ENCODE assay signal across 8 cellular contexts in the genomic region with DNA sequence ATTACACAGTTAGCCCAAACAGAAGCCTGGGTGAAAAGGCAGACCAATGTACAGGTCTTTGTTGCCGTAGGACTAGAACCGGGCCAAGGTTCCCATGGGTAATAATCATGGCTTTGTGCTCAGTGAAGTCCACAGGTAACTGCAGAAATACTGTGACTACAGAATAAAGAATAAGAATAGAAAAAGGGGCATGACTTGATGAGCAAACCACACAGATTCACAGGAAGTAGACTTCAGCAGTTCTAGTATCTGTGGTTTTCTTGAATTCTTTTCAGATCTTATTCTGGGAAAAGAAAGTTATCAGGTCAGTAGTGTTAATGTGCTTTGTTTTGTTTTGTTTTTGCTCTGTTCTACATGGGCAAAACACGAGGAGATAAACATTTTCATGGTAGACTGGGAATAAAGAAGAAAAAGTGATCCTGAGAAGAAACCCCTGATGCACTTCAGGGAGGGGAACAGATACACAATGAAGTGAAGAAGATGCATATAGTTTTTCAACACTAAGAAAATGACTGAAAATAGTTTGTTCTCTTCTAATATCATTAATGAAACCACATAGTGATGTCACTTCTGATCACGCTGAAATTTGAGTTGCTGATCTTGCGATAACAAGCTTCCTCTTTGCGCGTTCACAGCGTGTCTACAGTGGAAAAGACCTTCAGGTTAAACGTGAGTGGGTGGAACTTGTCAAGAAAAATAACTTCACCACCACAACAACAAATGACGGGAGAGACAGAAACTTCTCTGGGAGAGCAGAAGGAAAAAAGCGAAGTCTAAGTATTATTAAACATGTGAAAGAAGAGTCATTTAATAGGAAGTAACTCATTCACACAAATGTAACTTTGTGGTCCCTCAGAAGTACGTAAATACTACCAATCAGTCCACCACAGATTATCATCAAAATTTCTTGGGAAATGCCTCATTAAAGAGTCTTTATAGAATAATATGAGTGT.
DNase-seq lines count a peak whose midpoint lies in the region; ATAC-seq, FAIRE-seq and TF ChIP-seq lines count a peak whose summit lies in the region.

No MANE protein-coding gene starts in this region.

- peak overlapping the region; percentile 68 for H3K4me3 Mint-ChIP-seq in activated naive CD4-positive, alpha-beta T cell treated with anti-CD3 and anti-CD28 coated beads, Interleukin-2, amount 10 ng/mL, durations not matched to agents 7 days and 5 days

- H3K36me3 Mint-ChIP-seq in activated naive CD4-positive, alpha-beta T cell treated with anti-CD3 and anti-CD28 coated beads, Interleukin-2, amount 10 ng/mL, durations not matched to agents 7 days and 5 days, result peaks cover 13% of the 10 kb centered on the region

- TF ChIP-seq POLR2A in NB4 (IDR thresholded peaks at IDR 0.05; ENCODE audit: extremely low read depth, insufficient read length), result no peak

- DNase-seq in GM10266 (ENCODE audit: extremely low spot score) (peak; percentile 14), NB4 (ENCODE audit: low read depth) (peak; percentile 60), NCI-H1092 treated with DMSO at 0.1 percent for 48 hours (lab: John Stamatoyannopoulos, UW) (no peak), NCI-H345 treated with DMSO at 0.1 percent for 48 hours (lab: John Stamatoyannopoulos, UW; ENCODE audit: unreplicated experiment) (no peak), frontal cortex (ENCODE audit: low spot score in 2 of 2) (no peak)
- DNase-seq in activated naive CD4-positive, alpha-beta T cell treated with anti-CD3 and anti-CD28 coated beads, Interleukin-2, amount 10 ng/mL, durations not matched to agents 7 days and 5 days, result peak; percentile 68
- DNase-seq in stimulated activated CD8-positive, alpha-beta memory T cell treated with anti-CD3 and anti-CD28 coated beads, Interleukin-12 subunit alpha, Interleukin-12 subunit beta, amount 100 ng/mL, for 4 hours (ENCODE audit: low read depth), result peak; percentile 26

- no peaks in the 10 kb centered on the region for H3K27me3 Mint-ChIP-seq in activated naive CD4-positive, alpha-beta T cell treated with anti-CD3 and anti-CD28 coated beads, Interleukin-2, amount 10 ng/mL, durations not matched to agents 7 days and 5 days

- no peak for TF ChIP-seq CTCF in GM10266 (IDR thresholded peaks at IDR 0.05; ENCODE audit: control insufficient read depth, insufficient read depth, low read depth, missing control alignments)
- no peak for TF ChIP-seq CTCF in NB4 (IDR thresholded peaks at IDR 0.05; ENCODE audit: low read depth, low read length)

- CTCF ChIA-PET in activated naive CD4-positive, alpha-beta T cell treated with anti-CD3 and anti-CD28 coated beads, Interleukin-2, amount 10 ng/mL, durations not matched to agents 7 days and 5 days (lab: Charles Lee), result interaction anchor here (0.9 to 1.7 kb wide), 6 partner anchors 16 to 182 kb away, joined by 3 to 8 read pairs (median 4); no protein-coding TSS in a partner anchor

- no peak for FAIRE-seq in frontal cortex (lab: Jason Lieb, UNC)

- H3K9me3 Mint-ChIP-seq in activated naive CD4-positive, alpha-beta T cell treated with anti-CD3 and anti-CD28 coated beads, Interleukin-2, amount 10 ng/mL, durations not matched to agents 7 days and 5 days, result peaks cover 7% of the 10 kb centered on the region

- ATAC-seq in GM21717 (IDR thresholded peaks at IDR 0.05; ENCODE audit: unreplicated experiment), result peak; percentile 86

- peak overlapping the region; percentile 95 for H3K27ac Mint-ChIP-seq in activated naive CD4-positive, alpha-beta T cell treated with anti-CD3 and anti-CD28 coated beads, Interleukin-2, amount 10 ng/mL, durations not matched to agents 7 days and 5 days

- peaks cover 86% of the 10 kb centered on the region for H3K4me1 Mint-ChIP-seq in activated naive CD4-positive, alpha-beta T cell treated with anti-CD3 and anti-CD28 coated beads, Interleukin-2, amount 10 ng/mL, durations not matched to agents 7 days and 5 days

- peak overlapping the region; percentile 7 for H3K4me3 ChIP-seq in NB4 (ENCODE audit: low read depth, low read length)

Comparison
In these comparisons a context has a peak if more than half of its experiments do, and no peak if none do; other contexts are left out.
1. DNase-seq: peak in GM10266 (single experiment), NB4 (single experiment), activated naive CD4-positive, alpha-beta T cell treated with anti-CD3 and anti-CD28 coated beads, Interleukin-2, amount 10 ng/mL, durations not matched to agents 7 days and 5 days (single experiment) and stimulated activated CD8-positive, alpha-beta memory T cell treated with anti-CD3 and anti-CD28 coated beads, Interleukin-12 subunit alpha, Interleukin-12 subunit beta, amount 100 ng/mL, for 4 hours (single experiment); none in NCI-H1092 treated with DMSO at 0.1 percent for 48 hours (single experiment), NCI-H345 treated with DMSO at 0.1 percent for 48 hours (single experiment) and frontal cortex (0 of 2).